Comparison of ENCODE assay signal across 14 cellular contexts in genomic region chr12:1836241-1836803, GRCh38. TPM values are rescaled to one million over a fixed set of nuclear protein-coding genes. Genes with fewer than 3 reads are reported as not detected.
A peak's percentile ranks its signal among the peaks of the same experiment; 100 is the strongest.
DNase-seq lines count a peak whose midpoint lies in the region; ATAC-seq and TF ChIP-seq lines count a peak whose summit lies in the region.
"Had no signal": no experiment of that assay in that cellular context is flagged by ENCODE, and none has a peak within 500 bp of the region (broad histone marks: within the 10 kb centered on the region; RNA-seq: fewer than 3 reads in every experiment).

No MANE protein-coding gene starts in this region.

- H3K9ac ChIP-seq in mesenchymal stem cell (ENCODE audit: low read length), result no peak overlapping the region

- no peak overlapping the region for H3K4me2 ChIP-seq in mesenchymal stem cell (ENCODE audit: low read length, poor library complexity, severe bottlenecking)
- H3K4me2 ChIP-seq: A549 had no signal

- peak overlapping the region; percentile 70 for H3K27ac ChIP-seq in VCaP
- H3K27ac ChIP-seq in mesenchymal stem cell (ENCODE audit: low read length, poor library complexity, severe bottlenecking), result no peak overlapping the region
- H3K27ac ChIP-seq in substantia nigra (ENCODE audit: low read depth, low read length, poor library complexity, severe bottlenecking), result peak overlapping the region; percentile 54
- H3K27ac ChIP-seq: A549, C4-2B, SK-N-MC had no signal

- no peak for TF ChIP-seq CTCF in GM13976 (IDR thresholded peaks at IDR 0.05; ENCODE audit: borderline replicate concordance, control extremely low read depth, extremely low read depth, insufficient read depth, missing control alignments)
- TF ChIP-seq CTCF in VCaP (conservative IDR thresholded peaks at IDR 0.05), result no peak

- H3K4me1 ChIP-seq in mesenchymal stem cell (ENCODE audit: control insufficient read depth, insufficient read depth, low read depth, low read length), result peaks cover 36% of the 10 kb centered on the region
- H3K4me1 ChIP-seq: A549 had no signal

- no peak overlapping the region for H2BK5ac ChIP-seq in mesenchymal stem cell (ENCODE audit: low read depth, low read length, poor library complexity, severe bottlenecking)

- H2AK5ac ChIP-seq in mesenchymal stem cell (ENCODE audit: low read length, severe bottlenecking), result no peak overlapping the region

- H3K4ac ChIP-seq in mesenchymal stem cell (ENCODE audit: low read depth in 1 of 2, low read length in 2 of 2), result no peak overlapping the region

- WGBS in mesenchymal stem cell, result 81% methylated on average over 7 of the region's 7 CpGs

- H3K36me3 ChIP-seq in mesenchymal stem cell (ENCODE audit: control insufficient read depth in 1 of 2, insufficient read depth in 2 of 2, low read depth in 1 of 2, low read length in 2 of 2), result no peaks in the 10 kb centered on the region

- DNase-seq in GM13976 (ENCODE audit: low spot score), result peak; percentile 34
- DNase-seq in mesenchymal stem cell, result no peak
- DNase-seq in substantia nigra (lab: John Stamatoyannopoulos, UW), result peak in 1 of 49 donors; percentile 20
- no peak for DNase-seq in SHP77 treated with DMSO at 0.1 percent for 48 hours (lab: John Stamatoyannopoulos, UW)
- DNase-seq: COR-L47, KG1, NCI-H748 treated with DMSO at 0.1 percent for 48 hours had no signal

- peak overlapping the region; percentile 92 for H2BK15ac ChIP-seq in mesenchymal stem cell (ENCODE audit: low read depth, poor library complexity, severe bottlenecking)

- H3K27me3 ChIP-seq in mesenchymal stem cell (ENCODE audit: control insufficient read depth in 1 of 2, insufficient read depth in 1 of 2, low read length in 2 of 2), result peaks cover 26 to 75% of the 10 kb centered on the region in 2 experiments

- H3K79me1 ChIP-seq in mesenchymal stem cell (replicated peaks; ENCODE audit: low read length, poor library complexity, severe bottlenecking), result no peaks in the 10 kb centered on the region

- H3K4me3 ChIP-seq in mesenchymal stem cell (ENCODE audit: insufficient read depth in 1 of 2, low read depth in 1 of 2, low read length in 2 of 2), result no peak overlapping the region
- H3K4me3 ChIP-seq: A549, SK-N-MC had no signal

- H3K9me3 ChIP-seq in mesenchymal stem cell (ENCODE audit: control insufficient read depth, low read length), result no peaks in the 10 kb centered on the region
- H3K9me3 ChIP-seq: A549 had no signal

- H2BK120ac ChIP-seq in mesenchymal stem cell (ENCODE audit: low read depth, low read length), result no peak overlapping the region

- H3K18ac ChIP-seq in mesenchymal stem cell (ENCODE audit: low read depth in 1 of 2, low read length in 2 of 2), result peak overlapping the region; percentile 79

- H4K8ac ChIP-seq in mesenchymal stem cell (ENCODE audit: low read length), result no peak overlapping the region

- no peak overlapping the region for H2AFZ ChIP-seq in mesenchymal stem cell (ENCODE audit: low read depth, low read length)

- peak overlapping the region; percentile 22 for H4K91ac ChIP-seq in mesenchymal stem cell (ENCODE audit: low read length)

- ATAC-seq in HG02571 (IDR thresholded peaks at IDR 0.05; ENCODE audit: unreplicated experiment), result no peak
- ATAC-seq in HG03378 (IDR thresholded peaks at IDR 0.05; ENCODE audit: unreplicated experiment), result no peak
- ATAC-seq: A549, PC-3 had no signal

- H3K23ac ChIP-seq in mesenchymal stem cell (ENCODE audit: low read length in 2 of 2), result no peak overlapping the region

- H3K14ac ChIP-seq in mesenchymal stem cell (ENCODE audit: low read length in 2 of 2), result no peak overlapping the region

- in situ Hi-C loops in GM13976 (cut with MboI; ENCODE audit: low sequenced_read_pairs, unreplicated experiment), result no loop called here

- peak overlapping the region; percentile 49 to 92 for H2BK12ac ChIP-seq in mesenchymal stem cell (ENCODE audit: low read length in 2 of 2)

RNA-seq across cellular contexts. Expression of gene LRTM2, which starts 16.0 kb away (rescaled TPM):
- 0.01 TPM for polyA plus RNA-seq in mesenchymal stem cell (2013, experiment 1 of 2)
- 0.01 TPM for polyA plus RNA-seq in mesenchymal stem cell (2013, experiment 2 of 2)
- polyA plus RNA-seq: A549 had no signal
